Comparison of ENCODE assay signal across 21 cellular contexts in the genomic region with DNA sequence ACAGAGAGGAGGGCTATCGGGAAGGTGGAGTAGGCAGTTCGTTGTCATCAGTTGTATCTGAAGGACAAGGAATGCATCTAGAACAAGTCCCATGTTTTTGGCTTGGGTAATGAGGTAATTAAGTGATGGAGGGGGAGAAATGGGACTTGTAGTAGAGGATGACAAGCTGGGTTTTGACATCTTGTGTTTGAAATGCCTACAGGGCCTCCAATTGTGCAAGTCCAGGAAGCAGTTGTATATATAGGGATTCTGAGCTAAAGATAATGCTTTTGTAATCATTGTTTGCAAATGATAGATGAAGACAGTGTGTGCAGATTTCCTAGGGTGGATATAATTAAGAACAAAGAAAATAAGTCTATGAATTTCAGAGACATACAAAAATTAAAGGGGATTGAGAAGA.
"Had no signal": no experiment of that assay in that cellular context is flagged by ENCODE, and none has a peak within 500 bp of the region (broad histone marks: within the 10 kb centered on the region; RNA-seq: fewer than 3 reads in every experiment).

No MANE protein-coding gene starts in this region.

- ATAC-seq: activated CD4-positive, CD25-positive, alpha-beta regulatory T cell treated with anti-CD3 and anti-CD28 coated beads, Interleukin-2, amount 50 U/mL, for 24 hours; activated CD8-positive, alpha-beta T cell treated with anti-CD3 and anti-CD28 coated beads, Interleukin-2, amount 10 ng/mL, durations not matched to agents 7 days and 5 days; body of pancreas; Panc1; SK-N-SH treated with all-trans-retinoic acid at 6 μM for 48 hours had no signal

- DNase-seq: activated CD4-positive, alpha-beta T cell treated with anti-CD3 and anti-CD28 coated beads for 4 hours; activated CD8-positive, alpha-beta memory T cell treated with anti-CD3 and anti-CD28 coated beads, Interleukin-2, amount 50 U/mL, for 48 hours; activated CD8-positive, alpha-beta T cell treated with anti-CD3 and anti-CD28 coated beads, Interleukin-2, amount 10 ng/mL, durations not matched to agents 7 days and 5 days; activated naive CD4-positive, alpha-beta T cell treated with anti-CD3 and anti-CD28 coated beads, Interleukin-2, amount 50 U/mL, for 16 hours; activated naive CD8-positive, alpha-beta T cell treated with anti-CD3 and anti-CD28 coated beads, Interleukin-2, amount 10 ng/mL, durations not matched to agents 7 days and 5 days; activated T-cell treated with anti-CD3 and anti-CD28 coated beads, Interleukin-2, amount 50 U/mL, for 1 hour; amniotic stem cell; body of pancreas; central memory CD4-positive, alpha-beta T cell; KG1; NCI-H1048; NCI-H1694 treated with DMSO at 0.1 percent for 48 hours; NCI-H2029 treated with DMSO at 0.1 percent for 48 hours; NCI-H345; NCI-H510A; NCI-H526 treated with DMSO at 0.1 percent for 48 hours; OCI-M1; SHP77 had no signal
